18 cellular contexts compared by ENCODE assay signal in genomic region chr17:57512258-57512657, GRCh38.
"Had no signal": no experiment of that assay in that cellular context is flagged by ENCODE, and none has a peak within 500 bp of the region (broad histone marks: within the 10 kb centered on the region; RNA-seq: fewer than 3 reads in every experiment).

No MANE protein-coding gene starts in this region.

- H3K27me3 ChIP-seq: gastroesophageal sphincter, transverse colon had no signal

- H3K4me3 ChIP-seq: gastroesophageal sphincter, transverse colon had no signal

- H3K27ac ChIP-seq: gastroesophageal sphincter, transverse colon had no signal

- H3K4me1 ChIP-seq: transverse colon had no signal

- H3K9me3 ChIP-seq: gastroesophageal sphincter, transverse colon had no signal

- FAIRE-seq: colon, keratinocyte, small intestine had no signal

- ATAC-seq: activated CD4-positive, CD25-positive, alpha-beta regulatory T cell treated with anti-CD3 and anti-CD28 coated beads, Interleukin-2, amount 50 U/mL, for 24 hours; gastroesophageal sphincter; left ventricle myocardium superior; natural killer cell; right cardiac atrium had no signal

- H3K36me3 ChIP-seq: gastroesophageal sphincter, transverse colon had no signal

- DNase-seq: activated CD4-positive, alpha-beta T cell treated with anti-CD3 and anti-CD28 coated beads, Interleukin-2, amount 50 U/mL, for 48 hours; activated effector memory CD4-positive, alpha-beta T cell treated with Interleukin-2 at 50 U/mL for 16 hours; activated naive CD4-positive, alpha-beta T cell treated with anti-CD3 and anti-CD28 coated beads, Interleukin-2, amount 50 U/mL, for 16 hours; caudate nucleus; erythroblast; left ventricle myocardium superior; natural killer cell; right cardiac atrium; small intestine; stimulated activated CD4-positive, alpha-beta T cell treated with anti-CD3 and anti-CD28 coated beads, Interleukin-4, amount 100 ng/mL, for 24 hours; stimulated activated naive CD4-positive, alpha-beta T cell treated with Interleukin-2 at 50 U/mL for 16 hours; substantia nigra; SW 1271; transverse colon had no signal
